Comparison of ENCODE assay signal across 8 cellular contexts in the genomic region with DNA sequence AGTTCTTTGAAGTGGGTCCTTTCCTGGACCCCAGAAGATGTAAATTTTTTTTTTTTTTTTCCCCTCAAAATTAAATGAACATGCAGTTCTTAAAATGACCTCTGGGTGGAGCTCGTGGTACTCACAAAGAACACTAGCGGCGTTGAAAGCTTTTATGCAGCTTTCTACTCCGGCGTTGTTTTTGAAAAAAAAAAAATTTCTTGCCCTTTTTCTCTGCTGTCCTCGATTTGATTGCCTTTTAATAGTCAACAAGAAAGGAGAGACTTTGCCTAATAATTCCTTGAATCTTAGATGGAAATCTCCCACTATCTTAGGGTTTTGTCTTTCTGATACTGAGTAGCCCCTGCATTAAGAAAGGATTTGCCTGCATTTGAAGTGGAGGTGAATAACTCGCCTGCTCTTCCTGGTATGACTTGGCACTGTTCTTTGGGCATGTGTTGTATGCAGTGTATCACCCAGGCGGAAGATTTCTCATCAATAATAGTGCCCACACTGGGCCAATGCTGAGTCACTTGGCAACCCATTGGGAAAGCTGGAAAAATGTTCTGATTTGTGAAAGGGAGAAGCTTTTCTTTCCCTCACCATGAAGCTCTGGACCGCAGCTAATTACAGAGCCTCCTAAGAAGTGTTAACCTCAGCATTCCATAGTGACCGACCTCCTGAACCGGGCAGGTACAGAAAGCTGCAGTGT.
DNase-seq lines count a peak whose midpoint lies in the region; ATAC-seq and TF ChIP-seq lines count a peak whose summit lies in the region.

No MANE protein-coding gene starts in this region.

- ATAC-seq in CD4-positive, alpha-beta T cell (ENCODE audit: poor library complexity) = peak; percentile 44
- peak; percentile 48 for ATAC-seq in GM18868 (IDR thresholded peaks at IDR 0.05; ENCODE audit: unreplicated experiment)
- ATAC-seq in HG02938 (IDR thresholded peaks at IDR 0.05; ENCODE audit: unreplicated experiment) = no peak

- CTCF ChIA-PET in CD4-positive, alpha-beta T cell (lab: Charles Lee) = interaction anchor here (1.0 to 1.4 kb wide), 8 partner anchors 9 to 612 kb away, joined by 3 to 6 read pairs (median 4); no protein-coding TSS in a partner anchor

- H3K4me1 Mint-ChIP-seq in CD4-positive, alpha-beta T cell (ENCODE audit: low read depth) = peaks cover 10% of the 10 kb centered on the region

- no peaks in the 10 kb centered on the region for H3K36me3 ChIP-seq in skeletal muscle satellite cell (ENCODE audit: insufficient read depth, low read length)

- peak; percentile 62 for TF ChIP-seq CTCF in CD4-positive, alpha-beta T cell (IDR thresholded peaks at IDR 0.05)
- peak; percentile 49 for TF ChIP-seq CTCF in astrocyte of the spinal cord (IDR thresholded peaks at IDR 0.05; ENCODE audit: low read depth, low read length)

- no peaks in the 10 kb centered on the region for H3K36me3 Mint-ChIP-seq in CD4-positive, alpha-beta T cell (ENCODE audit: low read depth)

- H3K27me3 ChIP-seq in CD4-positive, alpha-beta T cell (ENCODE audit: control insufficient read depth, insufficient read depth, low read length) = no peaks in the 10 kb centered on the region
- no peaks in the 10 kb centered on the region for H3K27me3 ChIP-seq in skeletal muscle satellite cell (ENCODE audit: control insufficient read depth, insufficient read depth, low read length)

- POLR2A ChIA-PET in CD4-positive, alpha-beta T cell (lab: Charles Lee) = interaction anchor here (1.2 kb wide), 1 partner anchor 161 kb away, joined by 6 read pairs; no protein-coding TSS in a partner anchor

- no peak overlapping the region for H3K27ac ChIP-seq in CD4-positive, alpha-beta T cell (ENCODE audit: low read depth, low read length)

- H3K27ac Mint-ChIP-seq in CD4-positive, alpha-beta T cell = no peak overlapping the region

- H3K9ac ChIP-seq in skeletal muscle satellite cell (ENCODE audit: low read depth, low read length) = peak overlapping the region; percentile 63

- H3K4me2 ChIP-seq in skeletal muscle satellite cell (ENCODE audit: low read length) = peak overlapping the region; percentile 76

- in situ Hi-C loops in astrocyte of the spinal cord (cut with HindIII; ENCODE audit: low sequenced_read_pairs) = no loop called here

- intact Hi-C loops in CD4-positive, alpha-beta T cell (cut with DNase I, micrococcal nuclease) = loop anchor here (2.0 to 10.0 kb wide), 5 partner anchors 57 to 1766 kb away; no protein-coding TSS in a partner anchor

- H3K9me3 Mint-ChIP-seq in CD4-positive, alpha-beta T cell = no peaks in the 10 kb centered on the region

- H3K4me3 Mint-ChIP-seq in CD4-positive, alpha-beta T cell = peak overlapping the region; percentile 71

- H3K4me3 ChIP-seq in astrocyte of the spinal cord (ENCODE audit: low read depth, low read length) (no peak overlapping the region), skeletal muscle satellite cell (ENCODE audit: low read length) (peak overlapping the region; percentile 35)

- peaks cover 27% of the 10 kb centered on the region for H3K4me1 ChIP-seq in skeletal muscle satellite cell (ENCODE audit: control insufficient read depth, insufficient read depth, low read length)

- DNase-seq in CD4-positive, alpha-beta T cell = peak in 2 of 10 experiments; percentile 1 to 26
- DNase-seq in NCI-H2227 (lab: John Stamatoyannopoulos, UW; ENCODE audit: unreplicated experiment) (peak; percentile 83), astrocyte of the spinal cord (ENCODE audit: low read depth, low spot score) (peak; percentile 78), iPS-NIHi11 (ENCODE audit: low spot score) (peak; percentile 21), epidermal melanocyte (ENCODE audit: insufficient read length, low spot score) (no peak)

- H3K9me3 ChIP-seq in CD4-positive, alpha-beta T cell (ENCODE audit: control insufficient read depth, low read length) = no peaks in the 10 kb centered on the region
- no peaks in the 10 kb centered on the region for H3K9me3 ChIP-seq in skeletal muscle satellite cell (replicated peaks; ENCODE audit: low read length)

- no peaks in the 10 kb centered on the region for H3K27me3 Mint-ChIP-seq in CD4-positive, alpha-beta T cell
